In the genomic region with DNA sequence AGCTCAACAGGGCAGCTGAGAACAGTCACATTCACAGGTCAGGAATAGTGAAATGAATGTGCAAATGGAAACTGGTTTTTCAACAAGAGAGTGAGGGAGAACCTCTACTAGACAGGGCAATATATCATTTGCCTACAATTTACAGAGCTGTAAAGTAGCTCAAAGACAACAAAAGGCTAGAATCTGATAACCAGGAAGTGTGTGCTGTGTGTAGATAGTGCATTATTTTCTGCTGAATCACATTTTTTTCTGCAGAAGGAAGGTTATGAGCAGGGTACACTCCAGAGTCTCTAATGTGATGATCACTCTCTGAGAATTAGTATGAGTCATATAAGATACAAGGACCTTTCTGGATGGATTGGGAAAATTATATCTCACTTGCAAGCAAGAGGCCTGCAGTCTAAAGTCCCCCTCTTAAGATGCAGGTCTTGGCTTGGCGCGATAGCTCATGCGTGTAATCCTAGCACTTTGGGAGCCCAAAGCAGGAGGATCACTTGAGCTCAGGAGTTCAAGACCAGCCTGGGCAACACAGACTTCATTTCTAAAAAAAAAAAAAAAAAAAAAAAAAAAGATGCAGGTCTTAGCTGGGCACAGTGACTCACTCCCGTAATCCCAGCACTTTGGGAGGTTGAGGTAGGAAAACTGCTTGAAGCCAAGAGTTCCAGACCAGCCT, we compare ENCODE assay signal across 1 cellular context.
TF ChIP-seq lines count a peak whose summit lies in the region.

No MANE protein-coding gene starts in this region.

TF ChIP-seq in K562, 482 proteins besides CTCF, POLR2A, EP300 and RAD21 (continued from another document and continues in another):
- TF ChIP-seq FOXP4 (CRISPR knock-in tag; IDR thresholded peaks at IDR 0.05; ENCODE audit: borderline replicate concordance), result no peak
- TF ChIP-seq CTBP1 (IDR thresholded peaks at IDR 0.05; ENCODE audit: borderline replicate concordance), result peak; percentile 65; the same call in 1 of the 2 replicates
- TF ChIP-seq CBX3 (IDR thresholded peaks at IDR 0.05; ENCODE audit: borderline replicate concordance in 1 of 2, low read length in 2 of 2), result peak in 1 of 2 experiments; percentile 83; a peak in 1 of 3 replicates
- TF ChIP-seq, protein P1, sequence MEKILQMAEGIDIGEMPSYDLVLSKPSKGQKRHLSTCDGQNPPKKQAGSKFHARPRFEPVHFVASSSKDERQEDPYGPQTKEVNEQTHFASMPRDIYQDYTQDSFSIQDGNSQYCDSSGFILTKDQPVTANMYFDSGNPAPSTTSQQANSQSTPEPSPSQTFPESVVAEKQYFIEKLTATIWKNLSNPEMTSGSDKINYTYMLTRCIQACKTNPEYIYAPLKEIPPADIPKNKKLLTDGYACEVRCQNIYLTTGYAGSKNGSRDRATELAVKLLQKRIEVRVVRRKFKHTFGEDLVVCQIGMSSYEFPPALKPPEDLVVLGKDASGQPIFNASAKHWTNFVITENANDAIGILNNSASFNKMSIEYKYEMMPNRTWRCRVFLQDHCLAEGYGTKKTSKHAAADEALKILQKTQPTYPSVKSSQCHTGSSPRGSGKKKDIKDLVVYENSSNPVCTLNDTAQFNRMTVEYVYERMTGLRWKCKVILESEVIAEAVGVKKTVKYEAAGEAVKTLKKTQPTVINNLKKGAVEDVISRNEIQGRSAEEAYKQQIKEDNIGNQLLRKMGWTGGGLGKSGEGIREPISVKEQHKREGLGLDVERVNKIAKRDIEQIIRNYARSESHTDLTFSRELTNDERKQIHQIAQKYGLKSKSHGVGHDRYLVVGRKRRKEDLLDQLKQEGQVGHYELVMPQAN (IDR thresholded peaks at IDR 0.05; ENCODE audit: borderline replicate concordance), result no peak
- TF ChIP-seq CEBPB (tag; IDR thresholded peaks at IDR 0.05), result no peak
- TF ChIP-seq ZNF146 (CRISPR knock-in tag; IDR thresholded peaks at IDR 0.05; ENCODE audit: unreplicated experiment), result no peak
- TF ChIP-seq, protein P2, sequence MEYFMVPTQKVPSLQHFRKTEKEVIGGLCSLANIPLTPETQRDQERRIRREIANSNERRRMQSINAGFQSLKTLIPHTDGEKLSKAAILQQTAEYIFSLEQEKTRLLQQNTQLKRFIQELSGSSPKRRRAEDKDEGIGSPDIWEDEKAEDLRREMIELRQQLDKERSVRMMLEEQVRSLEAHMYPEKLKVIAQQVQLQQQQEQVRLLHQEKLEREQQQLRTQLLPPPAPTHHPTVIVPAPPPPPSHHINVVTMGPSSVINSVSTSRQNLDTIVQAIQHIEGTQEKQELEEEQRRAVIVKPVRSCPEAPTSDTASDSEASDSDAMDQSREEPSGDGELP (CRISPR knock-in tag; IDR thresholded peaks at IDR 0.05; ENCODE audit: borderline replicate concordance), result no peak
- no peak; the same call in 1 of the 2 replicates for TF ChIP-seq BCOR (IDR thresholded peaks at IDR 0.05)
- no peak for TF ChIP-seq MTA3 (IDR thresholded peaks at IDR 0.05; ENCODE audit: borderline replicate concordance)
- TF ChIP-seq SRSF3 (IDR thresholded peaks at IDR 0.05; ENCODE audit: insufficient read depth, low read length), result no peak
- TF ChIP-seq PCBP1 (IDR thresholded peaks at IDR 0.05; ENCODE audit: low read depth, low read length, poor library complexity, severe bottlenecking), result no peak
- no peak for TF ChIP-seq CHD4 (IDR thresholded peaks at IDR 0.05; ENCODE audit: insufficient read depth, insufficient replicate concordance, low read depth, low read length, poor library complexity, severe bottlenecking)
- no peak for TF ChIP-seq RERE (CRISPR knock-in tag; IDR thresholded peaks at IDR 0.05; ENCODE audit: borderline replicate concordance)
- peak; percentile 54 for TF ChIP-seq PBX2 (CRISPR knock-in tag; IDR thresholded peaks at IDR 0.05; ENCODE audit: low read depth)
- TF ChIP-seq PBX2 (tag; conservative IDR thresholded peaks at IDR 0.05; ENCODE audit: low read depth), result peak; percentile 98
- TF ChIP-seq KLF10 (CRISPR knock-in tag; IDR thresholded peaks at IDR 0.05), result no peak
- no peak for TF ChIP-seq ZNF311 (CRISPR knock-in tag; IDR thresholded peaks at IDR 0.05)
- no peak for TF ChIP-seq BCL6 (CRISPR knock-in tag; IDR thresholded peaks at IDR 0.05)
- TF ChIP-seq IRF9 (tag; IDR thresholded peaks at IDR 0.05), result no peak
- TF ChIP-seq SMAD1 (IDR thresholded peaks at IDR 0.05; ENCODE audit: low read depth, low read length, partially characterized antibody), result no peak
- TF ChIP-seq, protein P3, sequence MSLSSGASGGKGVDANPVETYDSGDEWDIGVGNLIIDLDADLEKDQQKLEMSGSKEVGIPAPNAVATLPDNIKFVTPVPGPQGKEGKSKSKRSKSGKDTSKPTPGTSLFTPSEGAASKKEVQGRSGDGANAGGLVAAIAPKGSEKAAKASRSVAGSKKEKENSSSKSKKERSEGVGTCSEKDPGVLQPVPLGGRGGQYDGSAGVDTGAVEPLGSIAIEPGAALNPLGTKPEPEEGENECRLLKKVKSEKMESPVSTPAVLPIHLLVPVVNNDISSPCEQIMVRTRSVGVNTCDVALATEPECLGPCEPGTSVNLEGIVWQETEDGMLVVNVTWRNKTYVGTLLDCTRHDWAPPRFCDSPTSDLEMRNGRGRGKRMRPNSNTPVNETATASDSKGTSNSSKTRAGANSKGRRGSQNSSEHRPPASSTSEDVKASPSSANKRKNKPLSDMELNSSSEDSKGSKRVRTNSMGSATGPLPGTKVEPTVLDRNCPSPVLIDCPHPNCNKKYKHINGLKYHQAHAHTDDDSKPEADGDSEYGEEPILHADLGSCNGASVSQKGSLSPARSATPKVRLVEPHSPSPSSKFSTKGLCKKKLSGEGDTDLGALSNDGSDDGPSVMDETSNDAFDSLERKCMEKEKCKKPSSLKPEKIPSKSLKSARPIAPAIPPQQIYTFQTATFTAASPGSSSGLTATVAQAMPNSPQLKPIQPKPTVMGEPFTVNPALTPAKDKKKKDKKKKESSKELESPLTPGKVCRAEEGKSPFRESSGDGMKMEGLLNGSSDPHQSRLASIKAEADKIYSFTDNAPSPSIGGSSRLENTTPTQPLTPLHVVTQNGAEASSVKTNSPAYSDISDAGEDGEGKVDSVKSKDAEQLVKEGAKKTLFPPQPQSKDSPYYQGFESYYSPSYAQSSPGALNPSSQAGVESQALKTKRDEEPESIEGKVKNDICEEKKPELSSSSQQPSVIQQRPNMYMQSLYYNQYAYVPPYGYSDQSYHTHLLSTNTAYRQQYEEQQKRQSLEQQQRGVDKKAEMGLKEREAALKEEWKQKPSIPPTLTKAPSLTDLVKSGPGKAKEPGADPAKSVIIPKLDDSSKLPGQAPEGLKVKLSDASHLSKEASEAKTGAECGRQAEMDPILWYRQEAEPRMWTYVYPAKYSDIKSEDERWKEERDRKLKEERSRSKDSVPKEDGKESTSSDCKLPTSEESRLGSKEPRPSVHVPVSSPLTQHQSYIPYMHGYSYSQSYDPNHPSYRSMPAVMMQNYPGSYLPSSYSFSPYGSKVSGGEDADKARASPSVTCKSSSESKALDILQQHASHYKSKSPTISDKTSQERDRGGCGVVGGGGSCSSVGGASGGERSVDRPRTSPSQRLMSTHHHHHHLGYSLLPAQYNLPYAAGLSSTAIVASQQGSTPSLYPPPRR (CRISPR knock-in tag; IDR thresholded peaks at IDR 0.05; ENCODE audit: borderline replicate concordance), result no peak
- TF ChIP-seq HIVEP1 (CRISPR knock-in tag; IDR thresholded peaks at IDR 0.05), result no peak
- TF ChIP-seq ZBTB17 (CRISPR knock-in tag; IDR thresholded peaks at IDR 0.05), result no peak
- TF ChIP-seq PHB (CRISPR knock-in tag; IDR thresholded peaks at IDR 0.05), result no peak
- TF ChIP-seq NR1H2 (CRISPR knock-in tag; IDR thresholded peaks at IDR 0.05), result no peak
- no peak for TF ChIP-seq KDM2B (CRISPR knock-in tag; IDR thresholded peaks at IDR 0.05)
- no peak for TF ChIP-seq HDGF (IDR thresholded peaks at IDR 0.05)
